In the genomic region with DNA sequence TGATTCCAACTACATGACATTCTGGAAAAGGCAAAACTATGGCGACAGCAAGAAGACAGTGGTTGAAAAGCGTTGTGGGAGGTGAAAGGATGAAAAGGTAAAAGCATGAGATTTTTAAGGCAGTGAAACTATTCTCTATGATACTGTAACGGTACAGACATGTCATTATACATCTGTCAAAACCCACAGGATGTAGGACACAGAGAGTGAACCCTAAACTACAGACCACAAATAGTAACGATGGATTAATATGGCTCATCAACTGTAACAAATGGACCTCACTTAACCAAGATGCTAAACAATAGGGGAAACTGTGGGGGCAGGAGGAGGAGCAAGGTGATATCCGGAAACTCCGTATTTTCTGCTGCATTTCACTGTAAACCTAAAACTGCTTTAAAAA, we compare ENCODE assay signal across 14 cellular contexts. TPM values are rescaled to one million over a fixed set of nuclear protein-coding genes. Genes with fewer than 3 reads are reported as not detected.
DNase-seq lines count a peak whose midpoint lies in the region; ATAC-seq lines count a peak whose summit lies in the region.
"Had no signal": no experiment of that assay in that cellular context is flagged by ENCODE, and none has a peak within 500 bp of the region (broad histone marks: within the 10 kb centered on the region; RNA-seq: fewer than 3 reads in every experiment).

No MANE protein-coding gene starts in this region.

- CTCF ChIA-PET in activated CD4-positive, alpha-beta memory T cell treated with anti-CD3 and anti-CD28 coated beads, Interleukin-2, amount 10 ng/mL, durations not matched to agents 7 days and 5 days (lab: Charles Lee): no interaction called here

- ATAC-seq in GM18498 (IDR thresholded peaks at IDR 0.05; ENCODE audit: unreplicated experiment): peak; percentile 95
- ATAC-seq in GM21515 (IDR thresholded peaks at IDR 0.05; ENCODE audit: unreplicated experiment): peak; percentile 63
- peak; percentile 90 for ATAC-seq in HG03354 (IDR thresholded peaks at IDR 0.05; ENCODE audit: poor library complexity, severe bottlenecking, unreplicated experiment)
- ATAC-seq in central memory CD8-positive, alpha-beta T cell (replicated peaks; ENCODE audit: extremely low read depth, poor library complexity, severe bottlenecking): peak; percentile 79
- ATAC-seq: HCT116, lower lobe of right lung had no signal

- H3K9me3 Mint-ChIP-seq in central memory CD8-positive, alpha-beta T cell: peaks cover 5% of the 10 kb centered on the region
- H3K9me3 Mint-ChIP-seq in activated CD4-positive, alpha-beta memory T cell treated with anti-CD3 and anti-CD28 coated beads, Interleukin-2, amount 10 ng/mL, durations not matched to agents 7 days and 5 days: peaks cover 2% of the 10 kb centered on the region

- no peaks in the 10 kb centered on the region for H3K27me3 Mint-ChIP-seq in central memory CD8-positive, alpha-beta T cell
- H3K27me3 Mint-ChIP-seq in activated CD4-positive, alpha-beta memory T cell treated with anti-CD3 and anti-CD28 coated beads, Interleukin-2, amount 10 ng/mL, durations not matched to agents 7 days and 5 days: no peaks in the 10 kb centered on the region

- H3K36me3 Mint-ChIP-seq in central memory CD8-positive, alpha-beta T cell (ENCODE audit: insufficient read depth): no peaks in the 10 kb centered on the region
- no peaks in the 10 kb centered on the region for H3K36me3 Mint-ChIP-seq in activated CD4-positive, alpha-beta memory T cell treated with anti-CD3 and anti-CD28 coated beads, Interleukin-2, amount 10 ng/mL, durations not matched to agents 7 days and 5 days (ENCODE audit: low read depth)

- no peak for DNase-seq in central memory CD8-positive, alpha-beta T cell (ENCODE audit: low spot score in 2 of 2)
- DNase-seq in dedifferentiated amniotic fluid mesenchymal stem cell (ENCODE audit: extremely low spot score) (no peak), activated gamma-delta T cell treated with Interleukin-2 at 50 U/mL for 16 hours (no peak), mesenteric fat pad (ENCODE audit: low spot score) (no peak)
- DNase-seq in activated CD4-positive, alpha-beta memory T cell treated with anti-CD3 and anti-CD28 coated beads, Interleukin-2, amount 10 ng/mL, durations not matched to agents 7 days and 5 days: no peak
- DNase-seq: esophagus squamous epithelium, lower lobe of right lung, NCI-H1092 treated with DMSO at 0.1 percent for 48 hours, NCI-H524, testis had no signal

- peaks cover 38% of the 10 kb centered on the region for H3K4me1 Mint-ChIP-seq in central memory CD8-positive, alpha-beta T cell
- H3K4me1 Mint-ChIP-seq in activated CD4-positive, alpha-beta memory T cell treated with anti-CD3 and anti-CD28 coated beads, Interleukin-2, amount 10 ng/mL, durations not matched to agents 7 days and 5 days: peaks cover 6% of the 10 kb centered on the region

- H3K4me3 Mint-ChIP-seq in central memory CD8-positive, alpha-beta T cell: no peak overlapping the region
- H3K4me3 Mint-ChIP-seq in activated CD4-positive, alpha-beta memory T cell treated with anti-CD3 and anti-CD28 coated beads, Interleukin-2, amount 10 ng/mL, durations not matched to agents 7 days and 5 days: no peak overlapping the region

- H3K27ac Mint-ChIP-seq in central memory CD8-positive, alpha-beta T cell (ENCODE audit: low read depth): peak overlapping the region; percentile 49
- no peak overlapping the region for H3K27ac Mint-ChIP-seq in activated CD4-positive, alpha-beta memory T cell treated with anti-CD3 and anti-CD28 coated beads, Interleukin-2, amount 10 ng/mL, durations not matched to agents 7 days and 5 days

- POLR2A ChIA-PET in activated CD4-positive, alpha-beta memory T cell treated with anti-CD3 and anti-CD28 coated beads, Interleukin-2, amount 10 ng/mL, durations not matched to agents 7 days and 5 days (lab: Charles Lee): no interaction called here

RNA-seq across cellular contexts. Expression of gene MYO9A, which starts 39.1 kb away (rescaled TPM):
- 10 to 100 TPM; 18.6 to 22.2 TPM for total RNA-seq in activated CD4-positive, alpha-beta memory T cell treated with anti-CD3 and anti-CD28 coated beads, Interleukin-2, amount 10 ng/mL, durations not matched to agents 7 days and 5 days
- 47.1 TPM for total RNA-seq in mesenteric fat pad

RNA-seq across cellular contexts. Expression of gene SENP8, which starts 39.3 kb away (rescaled TPM):
- 1 to 10 TPM in 1 of 2 experiments, under 1 TPM in 1; 0.73 to 1.4 TPM for total RNA-seq in activated CD4-positive, alpha-beta memory T cell treated with anti-CD3 and anti-CD28 coated beads, Interleukin-2, amount 10 ng/mL, durations not matched to agents 7 days and 5 days
- 1.5 TPM for total RNA-seq in mesenteric fat pad
